13 cellular contexts compared by ENCODE assay signal in the genomic region with DNA sequence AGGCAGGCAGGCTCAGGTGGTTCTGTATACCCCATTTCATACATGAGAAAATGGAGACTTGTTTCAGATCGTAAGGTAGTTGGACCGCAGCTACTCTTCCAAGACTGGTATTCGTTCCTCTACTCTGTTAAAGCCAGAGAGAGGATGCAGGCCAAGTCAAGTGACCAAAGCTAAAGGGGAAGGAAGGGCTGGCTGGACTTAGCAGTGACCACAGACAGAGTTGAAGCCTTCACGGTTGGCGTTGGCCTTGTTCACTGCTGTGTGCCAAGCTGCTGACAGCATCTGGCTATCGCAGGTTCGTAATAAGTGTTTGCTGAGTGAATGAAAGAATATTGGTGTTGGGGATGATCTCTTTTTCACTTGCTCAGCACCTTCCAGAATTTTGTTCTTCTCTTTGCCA.
DNase-seq lines count a peak whose midpoint lies in the region; TF ChIP-seq lines count a peak whose summit lies in the region.
"Had no signal": no experiment of that assay in that cellular context is flagged by ENCODE, and none has a peak within 500 bp of the region (broad histone marks: within the 10 kb centered on the region; RNA-seq: fewer than 3 reads in every experiment).

No MANE protein-coding gene starts in this region.

- no peaks in the 10 kb centered on the region for H3K27me3 Mint-ChIP-seq in activated naive CD4-positive, alpha-beta T cell treated with anti-CD3 and anti-CD28 coated beads, Interleukin-2, amount 50 U/mL, for 24 hours

- H3K4me1 ChIP-seq in tibial artery, result peaks cover 0 to 7% (median 0%) of the 10 kb centered on the region in 4 donors
- H3K4me1 ChIP-seq: SJCRH30 had no signal

- H3K36me3 ChIP-seq in tibial artery, result no peaks in the 10 kb centered on the region
- H3K36me3 ChIP-seq: SJCRH30 had no signal

- H3K27ac ChIP-seq in angular gyrus (ENCODE audit: low read depth, low read length), result peak overlapping the region; percentile 97
- H3K27ac ChIP-seq in tibial artery, result no peak overlapping the region
- H3K27ac ChIP-seq: SJCRH30 had no signal

- intact Hi-C loops in tibial artery (cut with DNase I; ENCODE audit: low total_unique reads), result no loop called here

- no peak overlapping the region for H3K4me3 ChIP-seq in tibial artery
- H3K4me3 ChIP-seq: SJCRH30 had no signal

- no peaks in the 10 kb centered on the region for H3K9me3 Mint-ChIP-seq in activated naive CD4-positive, alpha-beta T cell treated with anti-CD3 and anti-CD28 coated beads, Interleukin-2, amount 50 U/mL, for 24 hours
- H3K9me3 Mint-ChIP-seq: activated naive CD4-positive, alpha-beta T cell treated with anti-CD3 and anti-CD28 coated beads, Interleukin-2, amount 50 U/mL, for 72 hours had no signal

- no peak for DNase-seq in activated naive CD4-positive, alpha-beta T cell (lab: John Stamatoyannopoulos, UW)
- DNase-seq in midbrain (lab: John Stamatoyannopoulos, UW) (peak; percentile 57), tibial artery (peak; percentile 62 to 74), NCI-H1930 (lab: John Stamatoyannopoulos, UW) (no peak), GDM1 (lab: John Stamatoyannopoulos, UW) (no peak), HPDE6-E6E7 (ENCODE audit: extremely low spot score) (no peak)
- DNase-seq: cortex of kidney, foreskin fibroblast, GF-D8, SJCRH30 had no signal

- no peak overlapping the region for H3K4me3 Mint-ChIP-seq in activated naive CD4-positive, alpha-beta T cell treated with anti-CD3 and anti-CD28 coated beads, Interleukin-2, amount 50 U/mL, for 24 hours

- no peaks in the 10 kb centered on the region for H3K27me3 ChIP-seq in tibial artery
- H3K27me3 ChIP-seq: SJCRH30 had no signal

- peaks cover 77% of the 10 kb centered on the region for H3K4me1 Mint-ChIP-seq in activated naive CD4-positive, alpha-beta T cell treated with anti-CD3 and anti-CD28 coated beads, Interleukin-2, amount 50 U/mL, for 24 hours

- no peaks in the 10 kb centered on the region for H3K9me3 ChIP-seq in tibial artery
- H3K9me3 ChIP-seq: SJCRH30 had no signal

- no peak for TF ChIP-seq CTCF in tibial artery (IDR thresholded peaks at IDR 0.05)

- peaks cover 2% of the 10 kb centered on the region for H3K36me3 Mint-ChIP-seq in activated naive CD4-positive, alpha-beta T cell treated with anti-CD3 and anti-CD28 coated beads, Interleukin-2, amount 50 U/mL, for 24 hours

- peak overlapping the region; percentile 63 for H3K27ac Mint-ChIP-seq in activated naive CD4-positive, alpha-beta T cell treated with anti-CD3 and anti-CD28 coated beads, Interleukin-2, amount 50 U/mL, for 24 hours

Comparison
In these comparisons a context has a peak if more than half of its experiments do, and no peak if none do; other contexts are left out.
1. DNase-seq: peak in midbrain (single experiment) and tibial artery (2 of 2); none in activated naive CD4-positive, alpha-beta T cell (0 of 4), NCI-H1930 (0 of 2), GDM1 (single experiment) and HPDE6-E6E7 (single experiment).